Comparison of ENCODE assay signal across 11 cellular contexts in the genomic region with DNA sequence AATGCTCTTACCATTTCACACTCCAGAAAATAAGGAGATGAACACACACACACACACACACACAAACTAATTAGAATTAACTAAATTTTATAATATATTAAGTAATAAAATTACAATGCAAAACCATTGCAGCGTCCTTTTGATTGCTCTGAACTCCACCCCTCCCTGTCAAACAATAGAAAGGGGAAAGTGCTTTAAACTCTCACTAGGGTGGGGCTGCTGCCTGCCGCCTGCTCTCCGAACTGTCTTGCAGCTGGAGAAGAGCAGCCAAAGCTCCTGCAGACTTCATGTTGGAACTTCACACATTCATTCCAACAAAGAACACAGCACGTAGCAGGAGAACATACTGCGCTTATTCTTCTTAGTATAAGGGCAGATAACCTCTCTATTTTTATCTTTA.
DNase-seq lines count a peak whose midpoint lies in the region; ATAC-seq, FAIRE-seq and TF ChIP-seq lines count a peak whose summit lies in the region.
"Had no signal": no experiment of that assay in that cellular context is flagged by ENCODE, and none has a peak within 500 bp of the region (broad histone marks: within the 10 kb centered on the region; RNA-seq: fewer than 3 reads in every experiment).

No MANE protein-coding gene starts in this region.

- H4K20me1 ChIP-seq in keratinocyte (ENCODE audit: control insufficient read depth, extremely low read depth, insufficient read depth, low read length): no peaks in the 10 kb centered on the region

- no peaks in the 10 kb centered on the region for H3K27me3 ChIP-seq in keratinocyte (ENCODE audit: control insufficient read depth, extremely low read depth, insufficient read depth, low read length)
- H3K27me3 ChIP-seq: vagina had no signal

- H3K4me3 ChIP-seq in keratinocyte (ENCODE audit: control insufficient read depth in 2 of 3, extremely low read depth in 1 of 3, insufficient read depth in 2 of 3, low read depth in 1 of 3, low read length in 3 of 3): no peak overlapping the region
- H3K4me3 ChIP-seq: prostate gland, vagina had no signal

- TF ChIP-seq CTCF in keratinocyte (optimal IDR thresholded peaks at IDR 0.05 in 1 of 3, IDR thresholded peaks at IDR 0.05 in 1 of 3, conservative IDR thresholded peaks at IDR 0.05 in 1 of 3; ENCODE audit: extremely low read depth in 1 of 3, insufficient read depth in 2 of 3, low read length in 3 of 3): no peak

- peak overlapping the region; percentile 12 for H3K4me2 ChIP-seq in keratinocyte (ENCODE audit: control insufficient read depth, extremely low read depth, insufficient read depth, low read depth, low read length)

- H3K9me1 ChIP-seq in keratinocyte (ENCODE audit: control insufficient read depth, extremely low read depth, insufficient read depth, low read length): no peaks in the 10 kb centered on the region

- H3K79me2 ChIP-seq in keratinocyte (ENCODE audit: control insufficient read depth, insufficient read depth, low read length): no peaks in the 10 kb centered on the region

- dilution Hi-C loops in keratinocyte (cut with MboI; ENCODE audit: extremely low pct_ligation_motif_present, low sequenced_read_pairs): no loop called here

- H3K4me1 ChIP-seq in keratinocyte (ENCODE audit: control insufficient read depth, extremely low read depth, insufficient read depth, low read length): peaks cover 18% of the 10 kb centered on the region

- H2AFZ ChIP-seq in keratinocyte (ENCODE audit: control insufficient read depth, low read length): no peak overlapping the region

- H3K27ac ChIP-seq in keratinocyte (ENCODE audit: control insufficient read depth, insufficient read depth, low read length): no peak overlapping the region
- H3K27ac ChIP-seq: vagina had no signal

- H3K36me3 ChIP-seq in keratinocyte (ENCODE audit: control insufficient read depth in 2 of 2, extremely low read depth in 1 of 2, insufficient read depth in 2 of 2, low read length in 2 of 2): no peaks in the 10 kb centered on the region
- H3K36me3 ChIP-seq: prostate gland, vagina had no signal

- H3K9me3 ChIP-seq in keratinocyte (ENCODE audit: control insufficient read depth, low read depth, low read length): no peaks in the 10 kb centered on the region
- H3K9me3 ChIP-seq: prostate gland, vagina had no signal

- FAIRE-seq in keratinocyte (lab: Jason Lieb, UNC): no peak

- DNase-seq in NCI-H146 (lab: John Stamatoyannopoulos, UW): peak; percentile 73
- no peak for DNase-seq in keratinocyte (ENCODE audit: low read depth, low spot score)
- no peak for DNase-seq in pons (ENCODE audit: low spot score)
- DNase-seq in hippocampal formation (lab: John Stamatoyannopoulos, UW): no peak
- DNase-seq in AG20443 (ENCODE audit: low spot score): no peak
- DNase-seq: activated naive CD4-positive, alpha-beta T cell; kidney glomerular epithelial cell had no signal

- ATAC-seq in GM18511 (IDR thresholded peaks at IDR 0.05; ENCODE audit: unreplicated experiment) (peak; percentile 55), GM21528 (IDR thresholded peaks at IDR 0.05; ENCODE audit: low FRiP score, unreplicated experiment) (peak; percentile 27)

- H3K9ac ChIP-seq in keratinocyte (ENCODE audit: control insufficient read depth, extremely low read depth, insufficient read depth, low read length): no peak overlapping the region
